ENCODE assay signal across 26 cellular contexts in the genomic region with DNA sequence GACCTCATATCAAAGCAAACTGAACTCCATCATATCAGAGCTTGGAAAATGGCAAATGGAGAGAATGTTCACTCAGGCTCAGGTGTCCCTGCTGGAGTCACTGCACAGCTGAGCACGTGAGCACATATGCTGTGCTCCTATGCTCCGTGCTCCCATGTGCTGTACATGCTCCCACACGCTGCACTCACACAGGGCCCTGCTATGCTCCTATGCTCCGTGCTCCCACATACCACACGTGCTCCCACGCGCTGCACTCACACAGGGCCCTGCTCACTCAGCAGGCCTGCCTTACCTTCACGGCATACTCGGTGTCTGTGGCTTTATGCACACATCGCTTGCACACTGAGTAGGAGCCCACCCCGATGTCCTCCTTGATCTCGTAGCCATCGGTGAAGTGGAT.
A peak's percentile ranks its signal among the peaks of the same experiment; 100 is the strongest.
DNase-seq lines count a peak whose midpoint lies in the region; ATAC-seq, FAIRE-seq and TF ChIP-seq lines count a peak whose summit lies in the region.
"Had no signal": no experiment of that assay in that cellular context is flagged by ENCODE, and none has a peak within 500 bp of the region (broad histone marks: within the 10 kb centered on the region; RNA-seq: fewer than 3 reads in every experiment).

No MANE protein-coding gene starts in this region.

- FAIRE-seq in K562 (lab: Jason Lieb, UNC), result no peak
- FAIRE-seq: A549, D721Med, GM12891, GM18507 had no signal

- no peaks in the 10 kb centered on the region for H3K79me2 ChIP-seq in K562 (ENCODE audit: control insufficient read depth, insufficient read depth, low read length)

- peak overlapping the region in 1 of 2 experiments; percentile 75 for H3K14ac ChIP-seq in mesenchymal stem cell (ENCODE audit: low read length in 2 of 2)

- no peaks in the 10 kb centered on the region for H4K20me1 ChIP-seq in K562 (replicated peaks; ENCODE audit: control insufficient read depth, insufficient read depth, low read length)
- H4K20me1 ChIP-seq: BLaER1 treated with 17β-estradiol and CSF1 and Interleukin-3, amounts not matched to agents 10 nM and 100 nM had no signal

- WGBS in K562 (ENCODE audit: insufficient coverage, low coverage, missing lambda C conversion rate), result under 1% methylated on average over 13 of the region's 13 CpGs
- WGBS in mesenchymal stem cell, result 90% methylated on average over 13 of the region's 13 CpGs
- WGBS in stomach, 5 donors, result 88 to 91% (median 90%) methylated on average over 13 of the region's 13 CpGs
- 88 to 95% methylated on average over 10 to 13 of the region's 13 CpGs for WGBS in endodermal cell (ENCODE audit: insufficient coverage in 1 of 2, insufficient read length in 1 of 2), 2 experiments

- no peak for TF ChIP-seq POLR2A in K562 (conservative IDR thresholded peaks at IDR 0.05)
- TF ChIP-seq POLR2A in stomach (IDR thresholded peaks at IDR 0.05), result no peak
- no peak for TF ChIP-seq POLR2A in breast epithelium (IDR thresholded peaks at IDR 0.05)

- H2BK120ac ChIP-seq in mesenchymal stem cell (ENCODE audit: low read depth, low read length), result no peak overlapping the region

- H3K27ac Mint-ChIP-seq in endodermal cell, result no peak overlapping the region
- H3K27ac Mint-ChIP-seq: CD14-positive monocyte; CD4-positive, alpha-beta T cell; GM23338; H9 had no signal

- H2AFZ ChIP-seq in K562 (ENCODE audit: low read depth, low read length), result no peak overlapping the region
- no peak overlapping the region for H2AFZ ChIP-seq in mesenchymal stem cell (ENCODE audit: low read depth, low read length)
- H2AFZ ChIP-seq: GM23338 had no signal

- H4K91ac ChIP-seq in mesenchymal stem cell (ENCODE audit: low read length), result no peak overlapping the region

- no peak overlapping the region for H3K18ac ChIP-seq in mesenchymal stem cell (ENCODE audit: low read depth in 1 of 2, low read length in 2 of 2)

- TF ChIP-seq EP300 in K562 (IDR thresholded peaks at IDR 0.05; ENCODE audit: low read length), result no peak
- TF ChIP-seq EP300 in stomach (IDR thresholded peaks at IDR 0.05), result no peak

- TF ChIP-seq RAD21 in K562 (CRISPR knock-in tag; conservative IDR thresholded peaks at IDR 0.05 in 1 of 2, IDR thresholded peaks at IDR 0.05 in 1 of 2), result no peak

- H3K4me2 ChIP-seq in K562 (ENCODE audit: insufficient read depth, low read length), result no peak overlapping the region
- no peak overlapping the region for H3K4me2 ChIP-seq in mesenchymal stem cell (ENCODE audit: low read length, poor library complexity, severe bottlenecking)
- H3K4me2 ChIP-seq: A549; BLaER1 treated with 17β-estradiol and CSF1 and Interleukin-3, amounts not matched to agents 10 nM and 100 nM; GM23338 had no signal

- no peak overlapping the region for H3K4me3 Mint-ChIP-seq in endodermal cell
- H3K4me3 Mint-ChIP-seq: CD14-positive monocyte; CD4-positive, alpha-beta T cell; CD8-positive, alpha-beta memory T cell; GM23338; H9 had no signal

- H3K9me3 ChIP-seq in K562 (replicated peaks; ENCODE audit: control insufficient read depth, insufficient read depth, low read depth, low read length) (no peaks in the 10 kb centered on the region; the same call in 1 of the 2 replicates), mesenchymal stem cell (ENCODE audit: control insufficient read depth, low read length) (no peaks in the 10 kb centered on the region), stomach (no peaks in the 10 kb centered on the region), breast epithelium (no peaks in the 10 kb centered on the region), endodermal cell (ENCODE audit: control insufficient read depth, low read length) (peaks cover 18% of the 10 kb centered on the region)
- H3K9me3 ChIP-seq: A549, BE2C had no signal

- H3K4ac ChIP-seq in mesenchymal stem cell (ENCODE audit: low read depth in 1 of 2, low read length in 2 of 2), result no peak overlapping the region

- ATAC-seq in left ventricle myocardium superior (no peak), K562 (no peak; the same call in 2 of the 3 replicates)
- ATAC-seq: A549, GM23338, HCT116 had no signal

- no peaks in the 10 kb centered on the region for H3K27me3 Mint-ChIP-seq in endodermal cell (ENCODE audit: insufficient read depth)
- H3K27me3 Mint-ChIP-seq: CD4-positive, alpha-beta T cell had no signal

- H3K27ac ChIP-seq in K562 (ENCODE audit: extremely low read depth, low read depth, low read length), result no peak overlapping the region
- H3K27ac ChIP-seq in mesenchymal stem cell (ENCODE audit: low read length, poor library complexity, severe bottlenecking), result no peak overlapping the region
- no peak overlapping the region for H3K27ac ChIP-seq in stomach
- no peak overlapping the region for H3K27ac ChIP-seq in breast epithelium
- H3K27ac ChIP-seq in endodermal cell (ENCODE audit: low read depth, low read length), result no peak overlapping the region
- H3K27ac ChIP-seq: A549; BLaER1 treated with 17β-estradiol and CSF1 and Interleukin-3, amounts not matched to agents 10 nM and 100 nM had no signal

- no TSS peak for BruUV-seq in K562 (replicated peaks; lab: Mats Ljungman, UMichigan)

- H3K36me3 Mint-ChIP-seq in endodermal cell (ENCODE audit: low read depth), result peaks cover 52% of the 10 kb centered on the region

- intact Hi-C loops in cardiac septum (cut with DNase I) (no loop called here), left ventricle myocardium superior (cut with micrococcal nuclease) (no loop called here), K562 (cut with micrococcal nuclease) (no loop called here), stomach (cut with DNase I; ENCODE audit: low total_unique reads) (no loop called here), breast epithelium (cut with DNase I; ENCODE audit: low total_unique reads) (no loop called here)

- DNase-seq in cardiac septum (ENCODE audit: low spot score) (peak; percentile 33), left ventricle myocardium superior (no peak), K562 (ENCODE audit: extremely low read depth in 1 of 4, low spot score in 3 of 4) (no peak), mesenchymal stem cell (no peak), stomach (peak; percentile 16), NCI-H524 (lab: John Stamatoyannopoulos, UW) (no peak), breast epithelium (ENCODE audit: low spot score in 2 of 2) (no peak), endodermal cell (no peak)
- DNase-seq: 8988T; ACHN; AML-193; BE2C; CD4-positive, alpha-beta T cell; CD8-positive, alpha-beta memory T cell; DMS 273 treated with DMSO at 0.1 percent for 48 hours; DMS79; GF-D8; H9 had no signal

- no peak overlapping the region for H2BK15ac ChIP-seq in mesenchymal stem cell (ENCODE audit: low read depth, poor library complexity, severe bottlenecking)

- H2BK5ac ChIP-seq in mesenchymal stem cell (ENCODE audit: low read depth, low read length, poor library complexity, severe bottlenecking), result no peak overlapping the region

- H2AK5ac ChIP-seq in mesenchymal stem cell (ENCODE audit: low read length, severe bottlenecking), result no peak overlapping the region

- TF ChIP-seq CTCF in K562 (IDR thresholded peaks at IDR 0.05 in 2 of 3, conservative IDR thresholded peaks at IDR 0.05 in 1 of 3; ENCODE audit: insufficient read depth in 2 of 3, low read depth in 1 of 3, low read length in 3 of 3) (no peak), stomach (IDR thresholded peaks at IDR 0.05) (no peak), breast epithelium (IDR thresholded peaks at IDR 0.05) (no peak), endodermal cell (conservative IDR thresholded peaks at IDR 0.05) (no peak)

- H3K9ac ChIP-seq in K562 (ENCODE audit: insufficient read depth in 1 of 2, low read depth in 2 of 2, low read length in 2 of 2) (no peak overlapping the region), mesenchymal stem cell (ENCODE audit: low read length) (no peak overlapping the region), endodermal cell (ENCODE audit: extremely low read depth, low read length, poor library complexity, severe bottlenecking) (no peak overlapping the region)
- H3K9ac ChIP-seq: BLaER1 treated with 17β-estradiol and CSF1 and Interleukin-3, amounts not matched to agents 10 nM and 100 nM had no signal

- H3K4me3 ChIP-seq in K562 (no peak overlapping the region), mesenchymal stem cell (ENCODE audit: insufficient read depth in 1 of 2, low read depth in 1 of 2, low read length in 2 of 2) (no peak overlapping the region), stomach (no peak overlapping the region), breast epithelium (no peak overlapping the region), endodermal cell (ENCODE audit: low read length) (no peak overlapping the region)
- H3K4me3 ChIP-seq: A549; BLaER1 treated with 17β-estradiol and CSF1 and Interleukin-3, amounts not matched to agents 10 nM and 100 nM; GM23338 had no signal

- POLR2A ChIA-PET in K562 (lab: Yijun Ruan, JAX), result interaction anchor here (0.8 to 1.2 kb wide), 2 partner anchors 8 to 12 kb away, joined by 3 read pairs; no protein-coding TSS in a partner anchor

- peak overlapping the region in 1 of 2 experiments; percentile 31 for H2BK12ac ChIP-seq in mesenchymal stem cell (ENCODE audit: low read length in 2 of 2)

- peak overlapping the region in 1 of 2 experiments; percentile 61 for H3K23ac ChIP-seq in mesenchymal stem cell (ENCODE audit: low read length in 2 of 2)

- H3K36me3 ChIP-seq in K562 (ENCODE audit: control insufficient read depth, insufficient read depth, low read length) (no peaks in the 10 kb centered on the region), mesenchymal stem cell (ENCODE audit: control insufficient read depth in 1 of 2, insufficient read depth in 2 of 2, low read depth in 1 of 2, low read length in 2 of 2) (peaks cover 8 to 13% of the 10 kb centered on the region in 2 experiments), stomach (peaks cover 23 to 62% (median 60%) of the 10 kb centered on the region in 4 donors), breast epithelium (no peaks in the 10 kb centered on the region), endodermal cell (ENCODE audit: control insufficient read depth, insufficient read depth, low read length) (peaks cover 17% of the 10 kb centered on the region)

- H3K79me1 ChIP-seq in mesenchymal stem cell (replicated peaks; ENCODE audit: low read length, poor library complexity, severe bottlenecking), result no peaks in the 10 kb centered on the region

- peak overlapping the region; percentile 35 for H4K8ac ChIP-seq in mesenchymal stem cell (ENCODE audit: low read length)

- CTCF ChIA-PET in K562 (lab: Yijun Ruan, JAX; ENCODE audit: low intra/inter-chr PET ratio), result no interaction called here

- in situ Hi-C loops in K562 (cut with MboI), result no loop called here

- peaks cover 10% of the 10 kb centered on the region for H3K9me3 Mint-ChIP-seq in endodermal cell
- H3K9me3 Mint-ChIP-seq: CD8-positive, alpha-beta memory T cell had no signal

- peaks cover 6% of the 10 kb centered on the region for H3K4me1 Mint-ChIP-seq in endodermal cell
- H3K4me1 Mint-ChIP-seq: CD14-positive monocyte; CD8-positive, alpha-beta memory T cell; GM23338; H9 had no signal

- H3K4me1 ChIP-seq in K562 (replicated peaks in 1 of 2; ENCODE audit: control insufficient read depth in 2 of 2, insufficient read depth in 2 of 2, low read length in 2 of 2) (no peaks in the 10 kb centered on the region), mesenchymal stem cell (ENCODE audit: control insufficient read depth, insufficient read depth, low read depth, low read length) (peaks cover 5% of the 10 kb centered on the region), stomach (no peaks in the 10 kb centered on the region), breast epithelium (no peaks in the 10 kb centered on the region), endodermal cell (ENCODE audit: control insufficient read depth, insufficient read depth, low read length) (peaks cover 13% of the 10 kb centered on the region)
- H3K4me1 ChIP-seq: A549, BE2C had no signal

- H3K9me1 ChIP-seq in K562 (ENCODE audit: control insufficient read depth, insufficient read depth, low read length), result no peaks in the 10 kb centered on the region

- H3K27me3 ChIP-seq in K562 (ENCODE audit: control insufficient read depth in 2 of 2, insufficient read depth in 2 of 2, low read length in 2 of 2) (peaks cover 37 to 50% of the 10 kb centered on the region in 2 experiments), mesenchymal stem cell (ENCODE audit: control insufficient read depth in 1 of 2, insufficient read depth in 1 of 2, low read length in 2 of 2) (no peaks in the 10 kb centered on the region), stomach (no peaks in the 10 kb centered on the region), breast epithelium (no peaks in the 10 kb centered on the region), endodermal cell (ENCODE audit: control insufficient read depth, insufficient read depth, low read length, poor library complexity, severe bottlenecking) (no peaks in the 10 kb centered on the region)
- H3K27me3 ChIP-seq: BE2C; BLaER1 treated with 17β-estradiol and CSF1 and Interleukin-3, amounts not matched to agents 10 nM and 100 nM had no signal

Comparison
In these comparisons a context has a peak if more than half of its experiments do, and no peak if none do; other contexts are left out.
1. DNase-seq: peak in cardiac septum (single experiment) and stomach (single experiment); none in left ventricle myocardium superior (single experiment), K562 (0 of 4), mesenchymal stem cell (single experiment), NCI-H524 (0 of 2), breast epithelium (0 of 2) and endodermal cell (single experiment).